Comparison of ENCODE assay signal across 18 cellular contexts in genomic region chr2:8169443-8169842, GRCh38.
DNase-seq lines count a peak whose midpoint lies in the region; ATAC-seq and TF ChIP-seq lines count a peak whose summit lies in the region.
"Had no signal": no experiment of that assay in that cellular context is flagged by ENCODE, and none has a peak within 500 bp of the region (broad histone marks: within the 10 kb centered on the region; RNA-seq: fewer than 3 reads in every experiment).

No MANE protein-coding gene starts in this region.

- H3K4me3 Mint-ChIP-seq in chondrocyte (ENCODE audit: unreplicated experiment) = no peak overlapping the region
- no peak overlapping the region for H3K4me3 Mint-ChIP-seq in natural killer cell treated with Interleukin-12 subunit alpha and Interleukin-12 subunit beta and Interleukin-15 and Interleukin-18, amount 100 ng/mL, for 72 hours
- H3K4me3 Mint-ChIP-seq: naive thymus-derived CD8-positive, alpha-beta T cell; stimulated activated naive B cell treated with anti-CD40 and anti-IgM and Interleukin-4, amounts not matched to agents 10 μg/mL and 1 μg/mL and 100 μg/mL, for 72 hours had no signal

- DNase-seq in AG09309 (ENCODE audit: low read depth) (peak; percentile 86), NCI-H226 (peak; percentile 66), chondrocyte (ENCODE audit: low spot score) (no peak), hypothalamus (lab: John Stamatoyannopoulos, UW) (no peak), epidermal melanocyte (ENCODE audit: insufficient read length, low spot score) (no peak)
- no peak for DNase-seq in natural killer cell treated with Interleukin-12 subunit alpha and Interleukin-12 subunit beta and Interleukin-15 and Interleukin-18, amount 100 ng/mL, for 72 hours (ENCODE audit: low spot score)
- no peak for DNase-seq in activated CD4-positive, alpha-beta T cell treated with anti-CD3 and anti-CD28 coated beads, Interleukin-2, amount 50 U/mL, for 48 hours
- DNase-seq: ACHN; activated CD8-positive, alpha-beta memory T cell treated with anti-CD3 and anti-CD28 coated beads for 24 hours; activated gamma-delta T cell; caudate nucleus; naive thymus-derived CD8-positive, alpha-beta T cell; NCI-H146; NCI-H510A; right lobe of liver; stimulated activated naive B cell treated with anti-CD40 and anti-IgM and Interleukin-4, amounts not matched to agents 10 μg/mL and 1 μg/mL and 100 μg/mL, for 72 hours had no signal

- no peak for ATAC-seq in natural killer cell treated with Interleukin-12 subunit alpha and Interleukin-12 subunit beta and Interleukin-15 and Interleukin-18, amount 100 ng/mL, for 72 hours
- no peak for ATAC-seq in GM21515 (IDR thresholded peaks at IDR 0.05; ENCODE audit: unreplicated experiment)
- ATAC-seq: HCT116; naive thymus-derived CD8-positive, alpha-beta T cell; right lobe of liver; stimulated activated naive B cell treated with anti-CD40 and anti-IgM and Interleukin-4, amounts not matched to agents 10 μg/mL and 1 μg/mL and 100 μg/mL, for 72 hours had no signal

- no peaks in the 10 kb centered on the region for H3K9me3 Mint-ChIP-seq in chondrocyte (ENCODE audit: low read depth)
- no peaks in the 10 kb centered on the region for H3K9me3 Mint-ChIP-seq in natural killer cell treated with Interleukin-12 subunit alpha and Interleukin-12 subunit beta and Interleukin-15 and Interleukin-18, amount 100 ng/mL, for 72 hours

- no peaks in the 10 kb centered on the region for H3K36me3 Mint-ChIP-seq in chondrocyte (ENCODE audit: low read depth)
- H3K36me3 Mint-ChIP-seq in natural killer cell treated with Interleukin-12 subunit alpha and Interleukin-12 subunit beta and Interleukin-15 and Interleukin-18, amount 100 ng/mL, for 72 hours = no peaks in the 10 kb centered on the region
- H3K36me3 Mint-ChIP-seq: naive thymus-derived CD8-positive, alpha-beta T cell; stimulated activated naive B cell treated with anti-CD40 and anti-IgM and Interleukin-4, amounts not matched to agents 10 μg/mL and 1 μg/mL and 100 μg/mL, for 72 hours had no signal

- H3K27me3 Mint-ChIP-seq in chondrocyte (ENCODE audit: low read depth) = no peaks in the 10 kb centered on the region
- H3K27me3 Mint-ChIP-seq in natural killer cell treated with Interleukin-12 subunit alpha and Interleukin-12 subunit beta and Interleukin-15 and Interleukin-18, amount 100 ng/mL, for 72 hours = no peaks in the 10 kb centered on the region

- H3K27ac Mint-ChIP-seq in chondrocyte (ENCODE audit: unreplicated experiment) = peak overlapping the region; percentile 89
- H3K27ac Mint-ChIP-seq in natural killer cell treated with Interleukin-12 subunit alpha and Interleukin-12 subunit beta and Interleukin-15 and Interleukin-18, amount 100 ng/mL, for 72 hours = peak overlapping the region; percentile 76 to 93
- H3K27ac Mint-ChIP-seq: naive thymus-derived CD8-positive, alpha-beta T cell; stimulated activated naive B cell treated with anti-CD40 and anti-IgM and Interleukin-4, amounts not matched to agents 10 μg/mL and 1 μg/mL and 100 μg/mL, for 72 hours had no signal

- TF ChIP-seq CTCF in AG09309 (IDR thresholded peaks at IDR 0.05; ENCODE audit: control insufficient read depth, insufficient read depth, low read depth, low read length, missing control alignments) = no peak
- no peak for TF ChIP-seq CTCF in chondrocyte (IDR thresholded peaks at IDR 0.05)

- H3K4me3 ChIP-seq in AG09309 (ENCODE audit: control insufficient read depth, low read depth, low read length) = no peak overlapping the region
- H3K4me3 ChIP-seq: right lobe of liver had no signal

- peaks cover 60% of the 10 kb centered on the region for H3K4me1 Mint-ChIP-seq in chondrocyte (ENCODE audit: low read depth)
- H3K4me1 Mint-ChIP-seq in natural killer cell treated with Interleukin-12 subunit alpha and Interleukin-12 subunit beta and Interleukin-15 and Interleukin-18, amount 100 ng/mL, for 72 hours (ENCODE audit: low read depth in 2 of 2) = peaks cover 24 to 31% of the 10 kb centered on the region in 2 donors

Comparison
In these comparisons a context has a peak if more than half of its experiments do, and no peak if none do; other contexts are left out.
1. DNase-seq: peak in AG09309 (single experiment) and NCI-H226 (single experiment); none in chondrocyte (single experiment), natural killer cell treated with Interleukin-12 subunit alpha and Interleukin-12 subunit beta and Interleukin-15 and Interleukin-18, amount 100 ng/mL, for 72 hours (single experiment), hypothalamus (0 of 51), epidermal melanocyte (single experiment) and activated CD4-positive, alpha-beta T cell treated with anti-CD3 and anti-CD28 coated beads, Interleukin-2, amount 50 U/mL, for 48 hours (0 of 2).